In the genomic region with DNA sequence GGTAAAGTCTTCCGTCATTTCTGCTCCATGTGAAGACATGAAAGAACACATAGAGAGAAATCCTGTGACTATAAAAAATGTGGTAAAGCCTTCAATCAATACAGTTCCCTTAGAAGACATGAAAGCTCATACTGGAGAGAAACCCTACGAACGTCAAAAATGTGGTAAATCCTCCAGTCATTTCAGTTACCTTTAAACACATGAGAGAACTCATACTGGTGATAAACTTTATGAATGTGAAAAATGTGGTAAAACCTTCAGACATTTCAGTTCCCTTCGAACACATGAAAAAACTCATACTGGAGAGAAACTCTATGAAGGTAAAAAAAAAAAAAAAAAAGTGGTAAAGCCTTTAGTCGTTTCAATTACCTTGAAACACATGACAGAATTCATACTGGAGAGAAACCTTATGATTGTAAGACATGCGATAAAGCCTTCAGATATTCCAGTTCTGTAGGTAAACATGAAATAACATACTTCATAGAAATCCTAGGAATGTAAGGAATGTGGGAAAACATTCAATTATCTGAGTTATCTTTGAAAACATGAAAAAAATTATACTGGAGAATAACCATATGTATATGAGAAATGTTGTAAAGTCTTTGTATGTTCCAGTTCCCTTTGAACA, we compare ENCODE assay signal across 23 cellular contexts.
"Had no signal": no experiment of that assay in that cellular context is flagged by ENCODE, and none has a peak within 500 bp of the region (broad histone marks: within the 10 kb centered on the region; RNA-seq: fewer than 3 reads in every experiment).

No MANE protein-coding gene starts in this region.

- H3K9me3 ChIP-seq: breast epithelium, SJSA1 had no signal

- H3K4me3 ChIP-seq: adrenal gland, breast epithelium, SJSA1 had no signal

- DNase-seq: activated CD4-positive, alpha-beta T cell treated with anti-CD3 and anti-CD28 coated beads for 4 hours; activated CD8-positive, alpha-beta memory T cell treated with anti-CD3 and anti-CD28 coated beads, Interleukin-2, amount 50 U/mL, for 4 hours; activated CD8-positive, alpha-beta T cell treated with anti-CD3 and anti-CD28 coated beads for 36 hours; activated gamma-delta T cell treated with Interleukin-2 at 50 U/mL for 16 hours; activated naive CD4-positive, alpha-beta T cell treated with anti-CD3 and anti-CD28 coated beads, Interleukin-2, amount 10 ng/mL, durations not matched to agents 7 days and 5 days; activated naive CD8-positive, alpha-beta T cell treated with anti-CD3 and anti-CD28 coated beads for 36 hours; activated T-cell treated with anti-CD3 and anti-CD28 coated beads, Interleukin-2, amount 50 U/mL, for 72 hours; adrenal gland; aorta; caudate nucleus; MM.1S; NCI-H1105; NCI-H1436; NCI-H1694 treated with DMSO at 0.1 percent for 48 hours; NCI-H2029 treated with DMSO at 0.1 percent for 48 hours; NCI-H510A treated with DMSO at 0.1 percent for 48 hours; SHP77 had no signal

- H3K27ac ChIP-seq: adrenal gland, breast epithelium, SJSA1 had no signal

- H3K27me3 Mint-ChIP-seq: activated CD8-positive, alpha-beta T cell treated with anti-CD3 and anti-CD28 coated beads for 36 hours; activated naive CD4-positive, alpha-beta T cell treated with anti-CD3 and anti-CD28 coated beads, Interleukin-2, amount 10 ng/mL, durations not matched to agents 7 days and 5 days; activated naive CD8-positive, alpha-beta T cell treated with anti-CD3 and anti-CD28 coated beads for 36 hours had no signal

- H3K4me1 Mint-ChIP-seq: activated naive CD8-positive, alpha-beta T cell treated with anti-CD3 and anti-CD28 coated beads for 36 hours had no signal

- H3K27ac Mint-ChIP-seq: activated CD8-positive, alpha-beta T cell treated with anti-CD3 and anti-CD28 coated beads for 36 hours; activated naive CD4-positive, alpha-beta T cell treated with anti-CD3 and anti-CD28 coated beads, Interleukin-2, amount 10 ng/mL, durations not matched to agents 7 days and 5 days; activated naive CD8-positive, alpha-beta T cell treated with anti-CD3 and anti-CD28 coated beads for 36 hours; activated T-cell treated with anti-CD3 and anti-CD28 coated beads, Interleukin-2, amount 50 U/mL, for 72 hours; activated T-helper 2 cell treated with anti-CD3 and anti-CD28 coated beads, Interferon-gamma antibody, Interleukin-2, Interleukin-4, amounts not matched to agents 10 μg/mL and 5 μg/mL and 100 μg/mL, durations not matched to agents 14 hours and 24 hours and 36 hours; T-helper 1 cell treated with Interleukin-12 subunit alpha and Interleukin-12 subunit beta and Interleukin-4 antibody, amounts not matched to agents 30 μg/mL and 1 μg/mL, for 36 hours had no signal

- ATAC-seq: activated CD4-positive, CD25-positive, alpha-beta regulatory T cell treated with anti-CD3 and anti-CD28 coated beads, Interleukin-2, amount 50 U/mL, for 24 hours; activated CD8-positive, alpha-beta T cell treated with anti-CD3 and anti-CD28 coated beads for 36 hours; activated T-cell treated with anti-CD3 and anti-CD28 coated beads, Interleukin-2, amount 50 U/mL, for 72 hours; SK-N-SH treated with all-trans-retinoic acid at 6 μM for 48 hours had no signal

- H3K4me3 Mint-ChIP-seq: activated CD8-positive, alpha-beta T cell treated with anti-CD3 and anti-CD28 coated beads for 36 hours; activated naive CD4-positive, alpha-beta T cell treated with anti-CD3 and anti-CD28 coated beads, Interleukin-2, amount 10 ng/mL, durations not matched to agents 7 days and 5 days; activated naive CD8-positive, alpha-beta T cell treated with anti-CD3 and anti-CD28 coated beads for 36 hours; activated T-cell treated with anti-CD3 and anti-CD28 coated beads, Interleukin-2, amount 50 U/mL, for 72 hours; T-helper 1 cell treated with Interleukin-12 subunit alpha and Interleukin-12 subunit beta and Interleukin-4 antibody, amounts not matched to agents 30 μg/mL and 1 μg/mL, for 36 hours had no signal

- H3K4me1 ChIP-seq: adrenal gland, breast epithelium had no signal

- H3K27me3 ChIP-seq: adrenal gland, breast epithelium, SJSA1 had no signal
